ENCODE assay signal across 9 cellular contexts in the genomic region with DNA sequence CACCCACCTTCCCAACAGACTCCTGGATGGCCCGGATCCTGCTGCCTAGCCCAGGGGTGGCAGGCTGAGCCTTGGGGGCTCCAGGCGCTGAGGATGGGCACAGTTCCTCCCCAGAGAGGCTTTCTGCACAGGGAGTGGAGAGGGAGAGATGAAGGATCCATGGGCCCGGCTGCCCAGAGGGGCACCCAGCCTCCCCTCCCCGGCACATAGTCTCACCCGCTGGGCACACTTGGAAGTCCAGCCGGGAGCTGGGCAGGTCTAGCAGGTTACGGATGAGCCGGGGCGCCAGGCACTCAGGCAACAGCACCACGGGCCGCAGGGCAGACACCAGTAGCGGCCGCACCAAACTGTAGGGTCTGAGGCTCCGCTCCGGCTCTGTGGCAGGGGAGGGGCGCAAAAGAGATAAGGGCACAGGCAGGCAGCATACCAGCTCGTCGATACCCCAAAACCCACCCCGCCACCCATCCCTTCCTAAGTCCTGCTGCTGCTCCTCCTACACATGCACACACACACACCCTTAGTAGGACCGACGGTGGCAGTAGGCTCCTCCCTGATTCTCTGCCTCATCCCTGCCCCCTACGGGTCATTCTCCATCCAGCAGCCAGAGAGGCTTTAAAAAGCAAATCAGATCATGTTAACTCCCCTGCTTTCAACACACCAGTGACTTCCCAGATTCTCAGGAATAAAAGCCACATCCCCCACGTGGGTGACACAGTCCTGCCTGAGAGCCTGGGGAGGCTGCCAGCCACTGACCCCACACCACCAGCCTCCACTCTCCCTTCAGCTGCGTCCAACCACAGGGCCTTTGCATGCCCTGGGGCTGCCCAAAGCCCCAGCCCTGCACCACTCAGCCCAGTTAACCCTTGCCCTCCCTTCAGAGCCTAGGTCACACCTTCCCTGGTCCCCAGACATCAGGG. TPM values are rescaled to one million over a fixed set of nuclear protein-coding genes. Genes with fewer than 3 reads are reported as not detected.
DNase-seq lines count a peak whose midpoint lies in the region; ATAC-seq, FAIRE-seq and TF ChIP-seq lines count a peak whose summit lies in the region.
"Had no signal": no experiment of that assay in that cellular context is flagged by ENCODE, and none has a peak within 500 bp of the region (broad histone marks: within the 10 kb centered on the region; RNA-seq: fewer than 3 reads in every experiment).

No MANE protein-coding gene starts in this region.

- POLR2A ChIA-PET in activated CD4-positive, alpha-beta memory T cell treated with anti-CD3 and anti-CD28 coated beads for 36 hours (lab: Charles Lee), result no interaction called here

- H3K27ac ChIP-seq in MM.1S (ENCODE audit: low read length) (no peak overlapping the region), fibroblast of lung (ENCODE audit: insufficient read depth, low read length) (no peak overlapping the region), coronary artery (no peak overlapping the region)

- no peaks in the 10 kb centered on the region for H3F3A ChIP-seq in MM.1S (ENCODE audit: insufficient read depth, low read length)

- ATAC-seq in GM21515 (IDR thresholded peaks at IDR 0.05; ENCODE audit: unreplicated experiment), result no peak

- peaks cover 30% of the 10 kb centered on the region for H3K4me1 Mint-ChIP-seq in activated CD4-positive, alpha-beta memory T cell treated with anti-CD3 and anti-CD28 coated beads for 36 hours (ENCODE audit: low read depth)

- no peak overlapping the region for H3K4me2 ChIP-seq in MM.1S (ENCODE audit: low read depth, low read length)
- H3K4me2 ChIP-seq in fibroblast of lung (ENCODE audit: extremely low read depth, insufficient read depth, low read length), result no peak overlapping the region

- H3K4me3 ChIP-seq in MM.1S (ENCODE audit: low read length) (no peak overlapping the region), fibroblast of lung (replicated peaks in 1 of 4; ENCODE audit: control extremely low read depth in 1 of 4, insufficient read depth in 1 of 4, low read depth in 3 of 4, low read length in 4 of 4) (no peak overlapping the region), coronary artery (no peak overlapping the region)

- H3K27me3 ChIP-seq in MM.1S (replicated peaks; ENCODE audit: insufficient read depth, low read length) (peaks cover 39% of the 10 kb centered on the region), fibroblast of lung (ENCODE audit: control insufficient read depth, insufficient read depth, low read length) (no peaks in the 10 kb centered on the region)

- no peak overlapping the region for H3K4me3 Mint-ChIP-seq in activated CD4-positive, alpha-beta memory T cell treated with anti-CD3 and anti-CD28 coated beads for 36 hours

- H3K4me1 ChIP-seq in MM.1S (ENCODE audit: low read length), result peaks cover 3% of the 10 kb centered on the region; the same call in 1 of the 2 replicates
- peaks cover 6% of the 10 kb centered on the region for H3K4me1 ChIP-seq in fibroblast of lung (ENCODE audit: control insufficient read depth, extremely low read depth, insufficient read depth, low read length)

- peak overlapping the region; percentile 2 for H3K27ac Mint-ChIP-seq in activated CD4-positive, alpha-beta memory T cell treated with anti-CD3 and anti-CD28 coated beads for 36 hours

- H2AFZ ChIP-seq in MM.1S (ENCODE audit: low read length) (no peak overlapping the region), fibroblast of lung (ENCODE audit: low read length) (no peak overlapping the region)

- H3K27me3 Mint-ChIP-seq in activated CD4-positive, alpha-beta memory T cell treated with anti-CD3 and anti-CD28 coated beads for 36 hours, result no peaks in the 10 kb centered on the region

- H3K9ac ChIP-seq in MM.1S (ENCODE audit: low read length) (no peak overlapping the region), fibroblast of lung (ENCODE audit: insufficient read depth, low read length) (no peak overlapping the region)

- no peaks in the 10 kb centered on the region for H3K36me3 ChIP-seq in MM.1S (replicated peaks; ENCODE audit: insufficient read depth, low read length)
- no peaks in the 10 kb centered on the region for H3K36me3 ChIP-seq in fibroblast of lung (ENCODE audit: control insufficient read depth, insufficient read depth, low read length)

- no peaks in the 10 kb centered on the region for H3K9me3 Mint-ChIP-seq in activated CD4-positive, alpha-beta memory T cell treated with anti-CD3 and anti-CD28 coated beads for 36 hours

- H4K20me1 ChIP-seq in MM.1S (ENCODE audit: insufficient read depth, low read length), result no peaks in the 10 kb centered on the region
- H4K20me1 ChIP-seq in fibroblast of lung (ENCODE audit: control insufficient read depth, extremely low read depth, insufficient read depth, low read length), result no peaks in the 10 kb centered on the region

- intact Hi-C loops in activated CD4-positive, alpha-beta memory T cell treated with anti-CD3 and anti-CD28 coated beads for 36 hours (cut with micrococcal nuclease), result no loop called here

- no peaks in the 10 kb centered on the region for H3K36me3 Mint-ChIP-seq in activated CD4-positive, alpha-beta memory T cell treated with anti-CD3 and anti-CD28 coated beads for 36 hours

- H3K79me2 ChIP-seq in MM.1S (ENCODE audit: low read length), result no peaks in the 10 kb centered on the region
- no peaks in the 10 kb centered on the region for H3K79me2 ChIP-seq in fibroblast of lung (ENCODE audit: control insufficient read depth, insufficient read depth, low read length)

- FAIRE-seq in G401.6 (lab: Jason Lieb, UNC), result peak; percentile 74
- FAIRE-seq: TTC549 had no signal

- CTCF ChIA-PET in activated CD4-positive, alpha-beta memory T cell treated with anti-CD3 and anti-CD28 coated beads for 36 hours (lab: Charles Lee), result interaction anchor here (0.9 to 5.3 kb wide), 3 partner anchors 9 to 74 kb away, joined by 4 to 23 read pairs (median 7); no protein-coding TSS in a partner anchor

- H3K9me3 ChIP-seq in MM.1S (replicated peaks; ENCODE audit: insufficient read depth, low read length) (no peaks in the 10 kb centered on the region), fibroblast of lung (ENCODE audit: control insufficient read depth, insufficient read depth, low read depth, low read length) (no peaks in the 10 kb centered on the region)

- no peaks in the 10 kb centered on the region for H3K9me2 ChIP-seq in MM.1S (replicated peaks; ENCODE audit: insufficient read depth, low read length)

- DNase-seq in MM.1S (peak; percentile 44), fibroblast of lung (ENCODE audit: low read depth in 2 of 2) (peak; percentile 46 to 48), coronary artery (ENCODE audit: low spot score) (no peak), occipital lobe (lab: John Stamatoyannopoulos, UW) (no peak)
- peak; percentile 77 for DNase-seq in activated CD4-positive, alpha-beta memory T cell treated with anti-CD3 and anti-CD28 coated beads for 36 hours
- peak; percentile 72 for DNase-seq in stimulated activated CD4-positive, alpha-beta T cell treated with anti-CD3 and anti-CD28 coated beads, Interleukin-15, amount 100 ng/mL, for 24 hours

- peak; percentile 63 for TF ChIP-seq CTCF in MM.1S (IDR thresholded peaks at IDR 0.05; ENCODE audit: low read length)
- peak; percentile 37 to 66 for TF ChIP-seq CTCF in fibroblast of lung (conservative IDR thresholded peaks at IDR 0.05 in 1 of 2, IDR thresholded peaks at IDR 0.05 in 1 of 2; ENCODE audit: low read depth in 1 of 2, low read length in 2 of 2)
- no peak for TF ChIP-seq CTCF in coronary artery (IDR thresholded peaks at IDR 0.05)

RNA-seq across cellular contexts. Expression of a gene that starts 6.5 kb away (rescaled TPM):
- 100 to 1,000 TPM; 101 to 106 TPM for total RNA-seq in activated CD4-positive, alpha-beta memory T cell treated with anti-CD3 and anti-CD28 coated beads for 36 hours
- total RNA-seq in fibroblast of lung (under 0.01 TPM in 1 of 2 replicates, not detected in the other), occipital lobe (3.9 TPM)
- 0.15 TPM in 1 of 2 replicates, not detected in the other for polyA plus RNA-seq in fibroblast of lung
- polyA plus RNA-seq in fibroblast of lung (2012), result not detected in 2 replicates
- polyA minus RNA-seq in fibroblast of lung (ENCODE audit: low replicate concordance), result not detected in 2 replicates

RNA-seq across cellular contexts. Expression of a gene that starts 26.5 kb away (rescaled TPM):
- under 1 TPM in 1 of 2 experiments, not detected in 1; 0.12 TPM for total RNA-seq in activated CD4-positive, alpha-beta memory T cell treated with anti-CD3 and anti-CD28 coated beads for 36 hours
- total RNA-seq in fibroblast of lung, result 1.3 and 2.3 TPM in 2 replicates
- polyA plus RNA-seq in fibroblast of lung, result 1.6 and 2.7 TPM in 2 replicates
- polyA plus RNA-seq in fibroblast of lung (2012), result 3.1 and 5.4 TPM in 2 replicates
- polyA minus RNA-seq in fibroblast of lung (ENCODE audit: low replicate concordance), result 4.0 and 10.5 TPM in 2 replicates
- total RNA-seq in occipital lobe, result 2.0 TPM

Comparison
In these comparisons a context has a peak if more than half of its experiments do, and no peak if none do; other contexts are left out.
1. DNase-seq: peak in MM.1S (single experiment), activated CD4-positive, alpha-beta memory T cell treated with anti-CD3 and anti-CD28 coated beads for 36 hours (single experiment), fibroblast of lung (2 of 2) and stimulated activated CD4-positive, alpha-beta T cell treated with anti-CD3 and anti-CD28 coated beads, Interleukin-15, amount 100 ng/mL, for 24 hours (single experiment); none in coronary artery (single experiment) and occipital lobe (single experiment).
2. RNA of a gene that starts 6.5 kb away (total RNA-seq): 101 to 106 TPM in activated CD4-positive, alpha-beta memory T cell treated with anti-CD3 and anti-CD28 coated beads for 36 hours; 3.9 TPM in occipital lobe (single experiment) and under 0.01 TPM in fibroblast of lung; every median in the first group is over 10 times any median in the second.